1 cellular context compared by ENCODE assay signal in genomic region chr12:12716151-12716844, GRCh38.
TF ChIP-seq lines count a peak whose summit lies in the region.

No MANE protein-coding gene starts in this region.

TF ChIP-seq in HEK293T, 16 proteins besides CTCF, POLR2A, EP300 and RAD21 (continued from another document):
- no peak for TF ChIP-seq ARNT (IDR thresholded peaks at IDR 0.05)
